8 cellular contexts compared by ENCODE assay signal in the genomic region with DNA sequence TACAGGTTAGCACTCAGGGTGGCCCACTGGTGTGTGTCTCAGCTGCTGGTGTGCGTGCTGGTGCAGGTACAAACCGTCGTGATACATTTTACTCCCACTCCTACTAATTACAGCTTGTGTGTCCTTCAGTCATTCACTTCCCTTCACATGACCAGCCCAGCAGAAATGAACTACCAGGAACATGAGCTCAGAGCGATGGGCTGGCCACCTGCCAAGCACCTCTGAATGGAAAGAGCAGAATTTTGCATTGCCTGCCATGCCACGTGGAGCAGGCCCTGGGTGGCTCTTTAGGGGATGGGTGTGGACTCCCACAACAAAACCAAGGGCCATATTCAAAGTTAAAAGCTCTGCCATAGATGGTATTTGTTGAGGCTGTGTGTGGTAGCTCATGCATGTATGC. TPM values are rescaled to one million over a fixed set of nuclear protein-coding genes. Genes with fewer than 3 reads are reported as not detected.
DNase-seq lines count a peak whose midpoint lies in the region; ATAC-seq and TF ChIP-seq lines count a peak whose summit lies in the region.

No MANE protein-coding gene starts in this region.

- H4K8ac ChIP-seq in mesenchymal stem cell (ENCODE audit: low read length) = no peak overlapping the region

- H3K18ac ChIP-seq in mesenchymal stem cell (ENCODE audit: low read depth in 1 of 2, low read length in 2 of 2) = no peak overlapping the region

- H3K4me3 Mint-ChIP-seq in activated naive CD4-positive, alpha-beta T cell treated with anti-CD3 and anti-CD28 coated beads, Interleukin-2, amount 10 ng/mL, durations not matched to agents 7 days and 5 days = no peak overlapping the region

- H3K9me3 ChIP-seq in GM23248 (ENCODE audit: low read depth) (no peaks in the 10 kb centered on the region), mesenchymal stem cell (ENCODE audit: control insufficient read depth, low read length) (no peaks in the 10 kb centered on the region)

- no peaks in the 10 kb centered on the region for H3K4me1 ChIP-seq in GM23248 (ENCODE audit: insufficient read depth)
- H3K4me1 ChIP-seq in mesenchymal stem cell (ENCODE audit: control insufficient read depth, insufficient read depth, low read depth, low read length) = peaks cover 3% of the 10 kb centered on the region

- H3K27ac ChIP-seq in GM23248 (no peak overlapping the region), dorsolateral prefrontal cortex (no peak overlapping the region), mesenchymal stem cell (ENCODE audit: low read length, poor library complexity, severe bottlenecking) (no peak overlapping the region)

- H2AK5ac ChIP-seq in mesenchymal stem cell (ENCODE audit: low read length, severe bottlenecking) = no peak overlapping the region

- H3K36me3 Mint-ChIP-seq in activated naive CD4-positive, alpha-beta T cell treated with anti-CD3 and anti-CD28 coated beads, Interleukin-2, amount 10 ng/mL, durations not matched to agents 7 days and 5 days = peaks cover 1% of the 10 kb centered on the region

- no peak for TF ChIP-seq POLR2A in GM18505 (IDR thresholded peaks at IDR 0.05; ENCODE audit: borderline replicate concordance, extremely low read depth, insufficient read depth, insufficient read length)

- no peak overlapping the region for H3K27ac Mint-ChIP-seq in activated naive CD4-positive, alpha-beta T cell treated with anti-CD3 and anti-CD28 coated beads, Interleukin-2, amount 10 ng/mL, durations not matched to agents 7 days and 5 days

- no peak for ATAC-seq in omental fat pad (ENCODE audit: low FRiP score)
- ATAC-seq in GM18505 (IDR thresholded peaks at IDR 0.05; ENCODE audit: unreplicated experiment) = no peak

- H2BK5ac ChIP-seq in mesenchymal stem cell (ENCODE audit: low read depth, low read length, poor library complexity, severe bottlenecking) = no peak overlapping the region

- in situ Hi-C loops in GM23248 (cut with MboI) = no loop called here

- H3K4ac ChIP-seq in mesenchymal stem cell (ENCODE audit: low read depth in 1 of 2, low read length in 2 of 2) = no peak overlapping the region

- H4K91ac ChIP-seq in mesenchymal stem cell (ENCODE audit: low read length) = no peak overlapping the region

- no peak overlapping the region for H2BK12ac ChIP-seq in mesenchymal stem cell (ENCODE audit: low read length in 2 of 2)

- H3K4me2 ChIP-seq in GM23248 (ENCODE audit: unreplicated experiment) (no peak overlapping the region), mesenchymal stem cell (ENCODE audit: low read length, poor library complexity, severe bottlenecking) (no peak overlapping the region)

- no peaks in the 10 kb centered on the region for H3K9me2 ChIP-seq in GM23248 (ENCODE audit: insufficient read depth)

- intact Hi-C loops in dorsolateral prefrontal cortex (cut with DNase I) = no loop called here

- DNase-seq in GM23248 (peak; percentile 32), NCI-H2227 treated with DMSO at 0.1 percent for 48 hours (lab: John Stamatoyannopoulos, UW) (peak; percentile 47), dorsolateral prefrontal cortex (peak in 6 of 10 donors; percentile 7 to 51 (median 32)), omental fat pad (ENCODE audit: low spot score) (peak; percentile 38), mesenchymal stem cell (no peak), NCI-H146 treated with DMSO at 0.1 percent for 48 hours (lab: John Stamatoyannopoulos, UW; ENCODE audit: unreplicated experiment) (no peak)
- DNase-seq in activated naive CD4-positive, alpha-beta T cell treated with anti-CD3 and anti-CD28 coated beads, Interleukin-2, amount 10 ng/mL, durations not matched to agents 7 days and 5 days = no peak

- H2AFZ ChIP-seq in GM23248 (no peak overlapping the region), mesenchymal stem cell (ENCODE audit: low read depth, low read length) (no peak overlapping the region)

- H3K27me3 ChIP-seq in GM23248 (replicated peaks; ENCODE audit: insufficient read depth) (0 out of 2 replicates have a peak, but pooled peaks cover 15% of the 10 kb centered on the region), dorsolateral prefrontal cortex (no peaks in the 10 kb centered on the region), mesenchymal stem cell (ENCODE audit: control insufficient read depth in 1 of 2, insufficient read depth in 1 of 2, low read length in 2 of 2) (no peaks in the 10 kb centered on the region)

- H3K4me3 ChIP-seq in GM23248 (no peak overlapping the region), dorsolateral prefrontal cortex (no peak overlapping the region), mesenchymal stem cell (ENCODE audit: insufficient read depth in 1 of 2, low read depth in 1 of 2, low read length in 2 of 2) (no peak overlapping the region)

- H3K27me3 Mint-ChIP-seq in activated naive CD4-positive, alpha-beta T cell treated with anti-CD3 and anti-CD28 coated beads, Interleukin-2, amount 10 ng/mL, durations not matched to agents 7 days and 5 days = peaks cover 7% of the 10 kb centered on the region

- H3K79me1 ChIP-seq in mesenchymal stem cell (replicated peaks; ENCODE audit: low read length, poor library complexity, severe bottlenecking) = no peaks in the 10 kb centered on the region

- no peaks in the 10 kb centered on the region for H3K79me2 ChIP-seq in GM23248 (ENCODE audit: insufficient read depth)

- CTCF ChIA-PET in activated naive CD4-positive, alpha-beta T cell treated with anti-CD3 and anti-CD28 coated beads, Interleukin-2, amount 10 ng/mL, durations not matched to agents 7 days and 5 days (lab: Charles Lee) = no interaction called here

- H4K20me1 ChIP-seq in GM23248 (ENCODE audit: insufficient read depth) = no peaks in the 10 kb centered on the region

- no peaks in the 10 kb centered on the region for H3K36me3 ChIP-seq in GM23248 (ENCODE audit: low read depth)
- no peaks in the 10 kb centered on the region for H3K36me3 ChIP-seq in mesenchymal stem cell (ENCODE audit: control insufficient read depth in 1 of 2, insufficient read depth in 2 of 2, low read depth in 1 of 2, low read length in 2 of 2)

- no peak overlapping the region for H2BK15ac ChIP-seq in mesenchymal stem cell (ENCODE audit: low read depth, poor library complexity, severe bottlenecking)

- H3K9ac ChIP-seq in GM23248 = no peak overlapping the region
- H3K9ac ChIP-seq in mesenchymal stem cell (ENCODE audit: low read length) = no peak overlapping the region

- no peaks in the 10 kb centered on the region for H3K9me3 Mint-ChIP-seq in activated naive CD4-positive, alpha-beta T cell treated with anti-CD3 and anti-CD28 coated beads, Interleukin-2, amount 10 ng/mL, durations not matched to agents 7 days and 5 days

- TF ChIP-seq CTCF in dorsolateral prefrontal cortex (IDR thresholded peaks at IDR 0.05 in 54 of 56, conservative IDR thresholded peaks at IDR 0.05 in 2 of 56; ENCODE audit: low read depth in 1 of 56, partially characterized antibody in 56 of 56) (no peak), omental fat pad (IDR thresholded peaks at IDR 0.05) (no peak)

- H3K4me1 Mint-ChIP-seq in activated naive CD4-positive, alpha-beta T cell treated with anti-CD3 and anti-CD28 coated beads, Interleukin-2, amount 10 ng/mL, durations not matched to agents 7 days and 5 days = no peaks in the 10 kb centered on the region

- 66 to 73% methylated on average over 5 of the region's 5 CpGs for WGBS in GM23248 (ENCODE audit: low coverage in 1 of 2, low lambda C conversion rate in 2 of 2, missing lambda C conversion rate in 2 of 2), 2 experiments
- WGBS in mesenchymal stem cell = 74% methylated on average over 5 of the region's 5 CpGs

- no peaks in the 10 kb centered on the region for H3F3A ChIP-seq in GM23248 (ENCODE audit: insufficient read depth)

- no peak overlapping the region for H3K23ac ChIP-seq in mesenchymal stem cell (ENCODE audit: low read length in 2 of 2)

- H2BK120ac ChIP-seq in mesenchymal stem cell (ENCODE audit: low read depth, low read length) = no peak overlapping the region

- peak overlapping the region in 1 of 2 experiments; percentile 90 for H3K14ac ChIP-seq in mesenchymal stem cell (ENCODE audit: low read length in 2 of 2)

RNA-seq across cellular contexts. Expression of a gene that starts 58.9 kb away (rescaled TPM):
- total RNA-seq in GM23248 (2014; rRNA removed; shearing (Covaris generic)) = 17.9 and 20.9 TPM in 2 replicates
- polyA plus RNA-seq in GM23248 (2016; fragmentation: Nextera tagmentation; extraction: Ambion mirVana) = 11.2 and 12.5 TPM in 2 replicates
- 10 to 100 TPM in 85 of 120 experiments, 1 to 10 TPM in 35; 6.9 to 19.6 (median 11.9) TPM for total RNA-seq in dorsolateral prefrontal cortex
- 10 to 100 TPM; 15.9 to 34.0 (median 26.2) TPM for total RNA-seq in omental fat pad
- polyA plus RNA-seq in mesenchymal stem cell (2013, experiment 1 of 2) = 7.1 TPM
- polyA plus RNA-seq in mesenchymal stem cell (2013, experiment 2 of 2) = 6.9 TPM

Comparison
In these comparisons a context has a peak if more than half of its experiments do, and no peak if none do; other contexts are left out.
1. DNase-seq: peak in GM23248 (single experiment), NCI-H2227 treated with DMSO at 0.1 percent for 48 hours (single experiment), dorsolateral prefrontal cortex (6 of 10) and omental fat pad (single experiment); none in mesenchymal stem cell (single experiment), activated naive CD4-positive, alpha-beta T cell treated with anti-CD3 and anti-CD28 coated beads, Interleukin-2, amount 10 ng/mL, durations not matched to agents 7 days and 5 days (single experiment) and NCI-H146 treated with DMSO at 0.1 percent for 48 hours (single experiment).